Comparison of ENCODE assay signal across 33 cellular contexts in genomic region chr5:89307972-89308371, GRCh38.
"Had no signal": no experiment of that assay in that cellular context is flagged by ENCODE, and none has a peak within 500 bp of the region (broad histone marks: within the 10 kb centered on the region; RNA-seq: fewer than 3 reads in every experiment).

No MANE protein-coding gene starts in this region.

- H3K4me3 ChIP-seq: esophagus muscularis mucosa, gastrocnemius medialis, heart left ventricle had no signal

- H3K4me1 Mint-ChIP-seq: activated T-helper 17 cell treated with anti-CD3 and anti-CD28 coated beads, Interleukin-2, amount 50 U/mL, for 72 hours; central memory CD8-positive, alpha-beta T cell; T-helper 17 cell had no signal

- ATAC-seq: activated CD4-positive, CD25-positive, alpha-beta regulatory T cell treated with anti-CD3 and anti-CD28 coated beads, Interleukin-2, amount 50 U/mL, for 24 hours; activated CD8-positive, alpha-beta T cell treated with anti-CD3 and anti-CD28 coated beads for 36 hours; activated T-cell treated with anti-CD3 and anti-CD28 coated beads, Interleukin-2, amount 50 U/mL, for 4 hours; activated T-helper 17 cell treated with anti-CD3 and anti-CD28 coated beads, Interleukin-2, amount 50 U/mL, for 72 hours; effector memory CD8-positive, alpha-beta T cell; foreskin keratinocyte; gastrocnemius medialis; heart left ventricle; T-helper 17 cell had no signal

- H3K27me3 Mint-ChIP-seq: activated B cell treated with CpG ODN at 0.5 μM for 24 hours; activated CD8-positive, alpha-beta T cell treated with anti-CD3 and anti-CD28 coated beads for 36 hours; activated naive CD8-positive, alpha-beta T cell; activated T-helper 17 cell treated with anti-CD3 and anti-CD28 coated beads, Interleukin-2, amount 50 U/mL, for 72 hours; central memory CD8-positive, alpha-beta T cell; effector memory CD8-positive, alpha-beta T cell; T-helper 17 cell had no signal

- H3K27me3 ChIP-seq: brain microvascular endothelial cell, esophagus muscularis mucosa, foreskin keratinocyte, gastrocnemius medialis, heart left ventricle had no signal

- H3K27ac ChIP-seq: brain microvascular endothelial cell, esophagus muscularis mucosa, foreskin keratinocyte, gastrocnemius medialis, heart left ventricle, WERI-Rb-1 had no signal

- H3K36me3 ChIP-seq: brain microvascular endothelial cell, esophagus muscularis mucosa, gastrocnemius medialis, heart left ventricle, WERI-Rb-1 had no signal

- H3K27ac Mint-ChIP-seq: activated CD8-positive, alpha-beta T cell treated with anti-CD3 and anti-CD28 coated beads for 36 hours; activated naive CD8-positive, alpha-beta T cell; activated T-helper 17 cell treated with anti-CD3 and anti-CD28 coated beads, Interleukin-2, amount 50 U/mL, for 72 hours; effector memory CD8-positive, alpha-beta T cell; T-helper 17 cell; T-helper 2 cell treated with Interferon-gamma antibody and Interleukin-4, amounts not matched to agents 5 μg/mL and 100 μg/mL, for 36 hours had no signal

- H3K36me3 Mint-ChIP-seq: activated naive CD8-positive, alpha-beta T cell had no signal

- FAIRE-seq: bronchial epithelial cell had no signal

- H3K4me3 Mint-ChIP-seq: activated CD8-positive, alpha-beta T cell treated with anti-CD3 and anti-CD28 coated beads for 36 hours; activated naive CD8-positive, alpha-beta T cell; activated T-cell treated with anti-CD3 and anti-CD28 coated beads, Interleukin-2, amount 50 U/mL, for 4 hours; activated T-helper 17 cell treated with anti-CD3 and anti-CD28 coated beads, Interleukin-2, amount 50 U/mL, for 72 hours; central memory CD8-positive, alpha-beta T cell; effector memory CD8-positive, alpha-beta T cell; T-helper 17 cell; T-helper 2 cell treated with Interferon-gamma antibody and Interleukin-4, amounts not matched to agents 5 μg/mL and 100 μg/mL, for 36 hours had no signal

- H3K4me1 ChIP-seq: gastrocnemius medialis had no signal

- H3K9me3 Mint-ChIP-seq: activated T-helper 17 cell treated with anti-CD3 and anti-CD28 coated beads, Interleukin-2, amount 50 U/mL, for 72 hours; T-helper 2 cell treated with Interferon-gamma antibody and Interleukin-4, amounts not matched to agents 5 μg/mL and 100 μg/mL, for 36 hours had no signal

- DNase-seq: activated B cell treated with CpG ODN at 0.5 μM for 24 hours; activated CD4-positive, alpha-beta T cell treated with anti-CD3 and anti-CD28 coated beads for 48 hours; activated CD4-positive, alpha-beta T cell treated with anti-CD3 and anti-CD28 coated beads, Interleukin-2, amount 50 U/mL, for 1 hour; activated CD4-positive, alpha-beta T cell treated with anti-CD3 and anti-CD28 coated beads, Interleukin-2, amount 50 U/mL, for 48 hours; activated CD8-positive, alpha-beta memory T cell treated with anti-CD3 and anti-CD28 coated beads for 24 hours; activated CD8-positive, alpha-beta T cell treated with anti-CD3 and anti-CD28 coated beads for 36 hours; activated effector memory CD4-positive, alpha-beta T cell treated with Interleukin-2 at 50 U/mL for 16 hours; activated gamma-delta T cell treated with Interleukin-2 at 50 U/mL for 16 hours; activated naive CD4-positive, alpha-beta T cell treated with anti-CD3 and anti-CD28 coated beads, Interleukin-2, amount 50 U/mL, for 16 hours; activated naive CD4-positive, alpha-beta T cell treated with Interleukin-2 at 50 U/mL for 16 hours; activated T-cell treated with anti-CD3 and anti-CD28 coated beads, Interleukin-2, amount 50 U/mL, for 4 hours; amniotic stem cell; anterior cingulate cortex; brain microvascular endothelial cell; cortex of kidney; dermis blood vessel endothelial cell; effector CD4-positive, alpha-beta T cell; effector memory CD8-positive, alpha-beta T cell; erythroblast; foreskin keratinocyte; gastrocnemius medialis; glutamatergic neuron; heart left ventricle; T-helper 17 cell; T1000; WERI-Rb-1 had no signal
